ENCODE assay signal across 1 cellular context in the genomic region with DNA sequence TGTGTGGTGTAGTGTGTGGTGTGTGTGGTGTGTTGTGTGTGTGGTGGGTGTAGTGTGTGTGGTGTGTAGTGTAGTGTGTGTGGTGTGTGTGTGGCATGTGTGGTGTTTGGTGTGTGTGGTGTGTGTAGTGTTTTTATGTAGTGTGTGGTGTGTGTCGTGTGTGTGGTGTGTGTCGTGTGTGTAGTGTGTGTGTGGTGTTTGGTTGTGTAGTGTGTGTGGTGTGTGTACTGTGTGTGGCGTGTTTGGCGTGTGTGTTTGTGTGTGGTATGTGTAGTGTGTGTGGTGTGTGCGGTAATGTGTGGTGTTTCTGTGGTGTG.
TF ChIP-seq lines count a peak whose summit lies in the region.

No MANE protein-coding gene starts in this region.

TF ChIP-seq in HepG2, 621 proteins besides CTCF, POLR2A, EP300 and RAD21 (continued from another document):
- TF ChIP-seq KDM5A (IDR thresholded peaks at IDR 0.05; ENCODE audit: borderline replicate concordance, low read length) (no peak), MTA1 (CRISPR knock-in tag; IDR thresholded peaks at IDR 0.05; ENCODE audit: borderline replicate concordance) (0 out of 2 replicates have a peak, but pooled peaks have one; percentile 16), ZNF780A (CRISPR knock-in tag; IDR thresholded peaks at IDR 0.05) (0 out of 2 replicates have a peak, but pooled peaks have one; percentile 31)
